Comparison of ENCODE assay signal across 1 cellular context in genomic region chr14:68561531-68562007, GRCh38.
TF ChIP-seq lines count a peak whose summit lies in the region.

No MANE protein-coding gene starts in this region.

TF ChIP-seq in HepG2, 621 proteins besides CTCF, POLR2A, EP300 and RAD21 (continued from another document and continues in another):
- TF ChIP-seq ZNF574 (CRISPR knock-in tag; IDR thresholded peaks at IDR 0.05) (0 out of 2 replicates have a peak, but pooled peaks have one; percentile 4), HNF4A (CRISPR knock-in tag; IDR thresholded peaks at IDR 0.05) (peak; percentile 76), HMGXB3 (CRISPR knock-in tag; IDR thresholded peaks at IDR 0.05; ENCODE audit: borderline replicate concordance) (no peak), DBP (CRISPR knock-in tag; IDR thresholded peaks at IDR 0.05; ENCODE audit: not compliant biosample characterization) (no peak), KAT2B (IDR thresholded peaks at IDR 0.05; ENCODE audit: borderline replicate concordance, low read depth, low read length) (no peak), FOXP4 (CRISPR knock-in tag; IDR thresholded peaks at IDR 0.05) (peak; percentile 45; the same call in 1 of the 2 replicates), SIX4 (CRISPR knock-in tag; IDR thresholded peaks at IDR 0.05) (no peak), AFF4 (CRISPR knock-in tag; IDR thresholded peaks at IDR 0.05) (no peak), ZBTB4 (CRISPR knock-in tag; IDR thresholded peaks at IDR 0.05; ENCODE audit: borderline replicate concordance) (no peak), ZNF687 (CRISPR knock-in tag; IDR thresholded peaks at IDR 0.05) (peak; percentile 92), SSRP1 (CRISPR knock-in tag; IDR thresholded peaks at IDR 0.05) (no peak), KDM2A (CRISPR knock-in tag; IDR thresholded peaks at IDR 0.05; ENCODE audit: borderline replicate concordance, low read depth) (peak; percentile 44; the same call in 1 of the 2 replicates), THAP8 (CRISPR knock-in tag; IDR thresholded peaks at IDR 0.05; ENCODE audit: borderline replicate concordance) (no peak), RFXANK (CRISPR knock-in tag; IDR thresholded peaks at IDR 0.05) (no peak), ZSCAN22 (CRISPR knock-in tag; IDR thresholded peaks at IDR 0.05) (no peak), PHF21A (CRISPR knock-in tag; IDR thresholded peaks at IDR 0.05) (no peak), ZNF691 (CRISPR knock-in tag; IDR thresholded peaks at IDR 0.05; ENCODE audit: borderline replicate concordance, low read depth) (no peak), ZNF432 (CRISPR knock-in tag; IDR thresholded peaks at IDR 0.05; ENCODE audit: borderline replicate concordance) (no peak)
